8 cellular contexts compared by ENCODE assay signal in genomic region chr1:38896169-38896568, GRCh38. TPM values are rescaled to one million over a fixed set of nuclear protein-coding genes. Genes with fewer than 3 reads are reported as not detected.
"Had no signal": no experiment of that assay in that cellular context is flagged by ENCODE, and none has a peak within 500 bp of the region (broad histone marks: within the 10 kb centered on the region; RNA-seq: fewer than 3 reads in every experiment).

No MANE protein-coding gene starts in this region.

- DNase-seq: GDM1, GF-D8 had no signal

- FAIRE-seq: G401.6, GM12878, GM12892, GM18507, GM19239 had no signal

- ATAC-seq: GM12878 had no signal

- H3K4me3 ChIP-seq: GM12878 had no signal

RNA-seq across cellular contexts. Expression of gene GJA9, which starts 14.8 kb away (rescaled TPM):
- total RNA-seq: G401, GM12878 had no signal

RNA-seq across cellular contexts. Expression of gene RHBDL2, which starts 45.5 kb away (rescaled TPM):
- total RNA-seq: GM12878 had no signal
